Comparison of ENCODE assay signal across 25 cellular contexts in genomic region chr17:72447251-72447640, GRCh38.
"Had no signal": no experiment of that assay in that cellular context is flagged by ENCODE, and none has a peak within 500 bp of the region (broad histone marks: within the 10 kb centered on the region; RNA-seq: fewer than 3 reads in every experiment).

No MANE protein-coding gene starts in this region.

- DNase-seq: activated CD4-positive, alpha-beta memory T cell treated with anti-CD3 and anti-CD28 coated beads, Interleukin-2, amount 10 ng/mL, durations not matched to agents 7 days and 5 days; activated CD4-positive, alpha-beta T cell treated with anti-CD3 and anti-CD28 coated beads, Interleukin-2, amount 10 ng/mL, durations not matched to agents 24 days and 14 days; activated CD4-positive, CD25-positive, alpha-beta regulatory T cell; activated naive CD4-positive, alpha-beta T cell treated with anti-CD3 and anti-CD28 coated beads, Interleukin-2, amount 50 U/mL, for 16 hours; activated naive CD8-positive, alpha-beta T cell treated with anti-CD3 and anti-CD28 coated beads, Interleukin-2, amount 50 U/mL, for 24 hours; activated T-cell treated with anti-CD3 and anti-CD28 coated beads, Interleukin-2, amount 50 U/mL, for 72 hours; aorta; caudate nucleus; effector memory CD8-positive, alpha-beta T cell; glutamatergic neuron; hippocampal formation; kidney glomerular epithelial cell; left ventricle myocardium inferior; pancreas; psoas muscle; stimulated activated CD4-positive, alpha-beta T cell treated with anti-CD3 and anti-CD28 coated beads, Interleukin-4, amount 100 ng/mL, for 24 hours; stimulated activated naive CD4-positive, alpha-beta T cell treated with Interleukin-2 at 50 U/mL for 16 hours; T1000; thyroid gland had no signal

- H3K4me3 ChIP-seq: esophagus muscularis mucosa, left ventricle myocardium inferior, pancreas, psoas muscle, right atrium auricular region, thyroid gland had no signal

- ATAC-seq: activated naive CD8-positive, alpha-beta T cell treated with anti-CD3 and anti-CD28 coated beads, Interleukin-2, amount 50 U/mL, for 24 hours; activated T-cell treated with anti-CD3 and anti-CD28 coated beads, Interleukin-2, amount 50 U/mL, for 72 hours; effector memory CD8-positive, alpha-beta T cell; natural killer cell treated with Interleukin-12 subunit alpha and Interleukin-12 subunit beta and Interleukin-15 and Interleukin-18, amount 100 ng/mL, for 72 hours; psoas muscle had no signal

- H3K36me3 Mint-ChIP-seq: mesothelial cell of epicardium; natural killer cell treated with Interleukin-12 subunit alpha and Interleukin-12 subunit beta and Interleukin-15 and Interleukin-18, amount 100 ng/mL, for 72 hours had no signal

- H3K36me3 ChIP-seq: esophagus muscularis mucosa, left ventricle myocardium inferior, pancreas, right atrium auricular region, thyroid gland had no signal

- H3K27me3 Mint-ChIP-seq: activated CD4-positive, alpha-beta memory T cell treated with anti-CD3 and anti-CD28 coated beads, Interleukin-2, amount 10 ng/mL, durations not matched to agents 7 days and 5 days; activated CD4-positive, alpha-beta T cell treated with anti-CD3 and anti-CD28 coated beads, Interleukin-2, amount 10 ng/mL, durations not matched to agents 24 days and 14 days; brain; effector memory CD8-positive, alpha-beta T cell had no signal

- H3K4me1 ChIP-seq: left ventricle myocardium inferior, pancreas, psoas muscle, right atrium auricular region had no signal

- H3K9me3 Mint-ChIP-seq: activated CD4-positive, alpha-beta memory T cell treated with anti-CD3 and anti-CD28 coated beads, Interleukin-2, amount 10 ng/mL, durations not matched to agents 7 days and 5 days; activated CD4-positive, alpha-beta T cell treated with anti-CD3 and anti-CD28 coated beads, Interleukin-2, amount 10 ng/mL, durations not matched to agents 24 days and 14 days; activated naive CD8-positive, alpha-beta T cell treated with anti-CD3 and anti-CD28 coated beads, Interleukin-2, amount 50 U/mL, for 24 hours; activated T-cell treated with anti-CD3 and anti-CD28 coated beads, Interleukin-2, amount 50 U/mL, for 72 hours; mesothelial cell of epicardium; T-helper 1 cell treated with Interleukin-12 subunit alpha and Interleukin-12 subunit beta and Interleukin-4 antibody, amounts not matched to agents 30 μg/mL and 1 μg/mL, for 36 hours had no signal

- H3K27ac ChIP-seq: esophagus muscularis mucosa, left ventricle myocardium inferior, pancreas, psoas muscle, right atrium auricular region, thyroid gland had no signal

- H3K27ac Mint-ChIP-seq: activated CD4-positive, alpha-beta memory T cell treated with anti-CD3 and anti-CD28 coated beads, Interleukin-2, amount 10 ng/mL, durations not matched to agents 7 days and 5 days; activated CD4-positive, alpha-beta T cell treated with anti-CD3 and anti-CD28 coated beads, Interleukin-2, amount 10 ng/mL, durations not matched to agents 24 days and 14 days; activated naive CD8-positive, alpha-beta T cell treated with anti-CD3 and anti-CD28 coated beads, Interleukin-2, amount 50 U/mL, for 24 hours; activated T-cell treated with anti-CD3 and anti-CD28 coated beads, Interleukin-2, amount 50 U/mL, for 72 hours; brain; effector memory CD8-positive, alpha-beta T cell; mesothelial cell of epicardium; natural killer cell treated with Interleukin-12 subunit alpha and Interleukin-12 subunit beta and Interleukin-15 and Interleukin-18, amount 100 ng/mL, for 72 hours; T-helper 1 cell treated with Interleukin-12 subunit alpha and Interleukin-12 subunit beta and Interleukin-4 antibody, amounts not matched to agents 30 μg/mL and 1 μg/mL, for 36 hours had no signal

- H3K4me1 Mint-ChIP-seq: activated CD4-positive, alpha-beta memory T cell treated with anti-CD3 and anti-CD28 coated beads, Interleukin-2, amount 10 ng/mL, durations not matched to agents 7 days and 5 days; activated CD4-positive, alpha-beta T cell treated with anti-CD3 and anti-CD28 coated beads, Interleukin-2, amount 10 ng/mL, durations not matched to agents 24 days and 14 days; activated naive CD8-positive, alpha-beta T cell treated with anti-CD3 and anti-CD28 coated beads, Interleukin-2, amount 50 U/mL, for 24 hours; brain had no signal

- H3K27me3 ChIP-seq: pancreas, right atrium auricular region, thyroid gland had no signal

- H3K9me3 ChIP-seq: esophagus muscularis mucosa, left ventricle myocardium inferior, pancreas, psoas muscle, right atrium auricular region, thyroid gland had no signal

- H3K4me3 Mint-ChIP-seq: activated CD4-positive, alpha-beta memory T cell treated with anti-CD3 and anti-CD28 coated beads, Interleukin-2, amount 10 ng/mL, durations not matched to agents 7 days and 5 days; activated CD4-positive, alpha-beta T cell treated with anti-CD3 and anti-CD28 coated beads, Interleukin-2, amount 10 ng/mL, durations not matched to agents 24 days and 14 days; activated naive CD8-positive, alpha-beta T cell treated with anti-CD3 and anti-CD28 coated beads, Interleukin-2, amount 50 U/mL, for 24 hours; activated T-cell treated with anti-CD3 and anti-CD28 coated beads, Interleukin-2, amount 50 U/mL, for 72 hours; brain; effector memory CD8-positive, alpha-beta T cell; mesothelial cell of epicardium; natural killer cell treated with Interleukin-12 subunit alpha and Interleukin-12 subunit beta and Interleukin-15 and Interleukin-18, amount 100 ng/mL, for 72 hours; T-helper 1 cell treated with Interleukin-12 subunit alpha and Interleukin-12 subunit beta and Interleukin-4 antibody, amounts not matched to agents 30 μg/mL and 1 μg/mL, for 36 hours had no signal
